Comparison of ENCODE assay signal across 11 cellular contexts in the genomic region with DNA sequence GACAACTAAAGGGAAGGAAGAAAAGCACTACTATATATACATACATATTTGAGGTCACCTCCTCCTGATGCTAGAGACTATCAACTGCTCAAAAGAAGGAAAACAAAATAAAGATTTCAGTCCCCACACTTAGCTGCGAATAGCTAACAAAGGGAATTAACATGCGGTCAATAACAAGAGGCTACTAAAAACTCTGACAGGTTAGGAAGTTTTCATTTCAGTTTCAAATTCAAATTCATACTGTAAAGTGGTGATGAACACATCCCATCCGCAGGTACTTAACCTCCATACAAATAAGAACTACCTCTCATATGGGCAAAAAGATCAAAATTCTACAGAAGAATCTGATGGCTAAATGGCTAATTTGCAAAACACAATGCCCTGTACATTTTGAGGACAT. TPM values are rescaled to one million over a fixed set of nuclear protein-coding genes. Genes with fewer than 3 reads are reported as not detected.
DNase-seq lines count a peak whose midpoint lies in the region; ATAC-seq and TF ChIP-seq lines count a peak whose summit lies in the region.
"Had no signal": no experiment of that assay in that cellular context is flagged by ENCODE, and none has a peak within 500 bp of the region (broad histone marks: within the 10 kb centered on the region; RNA-seq: fewer than 3 reads in every experiment).

No MANE protein-coding gene starts in this region.

- TF ChIP-seq POLR2A in suprapubic skin (IDR thresholded peaks at IDR 0.05): no peak

- peak overlapping the region; percentile 100 for H3K4me3 Mint-ChIP-seq in activated T-cell treated with anti-CD3 and anti-CD28 coated beads, Interleukin-2, amount 50 U/mL, for 4 hours
- H3K4me3 Mint-ChIP-seq in activated T-helper 2 cell treated with anti-CD3 and anti-CD28 coated beads, Interferon-gamma antibody, Interleukin-2, Interleukin-4, amounts not matched to agents 10 μg/mL and 5 μg/mL and 100 μg/mL, durations not matched to agents 14 hours and 24 hours and 36 hours (ENCODE audit: low read depth): peak overlapping the region; percentile 100

- peak overlapping the region; percentile 99 for H3K27ac Mint-ChIP-seq in activated T-helper 2 cell treated with anti-CD3 and anti-CD28 coated beads, Interferon-gamma antibody, Interleukin-2, Interleukin-4, amounts not matched to agents 10 μg/mL and 5 μg/mL and 100 μg/mL, durations not matched to agents 14 hours and 24 hours and 36 hours

- ATAC-seq in activated T-cell treated with anti-CD3 and anti-CD28 coated beads, Interleukin-2, amount 50 U/mL, for 4 hours: peak in 1 of 2 donors; percentile 6
- ATAC-seq in GM19452 (IDR thresholded peaks at IDR 0.05; ENCODE audit: unreplicated experiment) (no peak), HG03460 (IDR thresholded peaks at IDR 0.05; ENCODE audit: unreplicated experiment) (no peak)

- H3K36me3 ChIP-seq in iPS-18a (ENCODE audit: control insufficient read depth, low read depth, low read length) (peaks cover 15% of the 10 kb centered on the region), suprapubic skin (no peaks in the 10 kb centered on the region)

- H3K9me3 ChIP-seq in iPS-18a (ENCODE audit: control insufficient read depth, low read depth, low read length): no peaks in the 10 kb centered on the region
- H3K9me3 ChIP-seq in suprapubic skin: no peaks in the 10 kb centered on the region

- no peaks in the 10 kb centered on the region for H3K9me3 Mint-ChIP-seq in activated T-cell treated with anti-CD3 and anti-CD28 coated beads, Interleukin-2, amount 50 U/mL, for 4 hours
- H3K9me3 Mint-ChIP-seq in activated T-helper 2 cell treated with anti-CD3 and anti-CD28 coated beads, Interferon-gamma antibody, Interleukin-2, Interleukin-4, amounts not matched to agents 10 μg/mL and 5 μg/mL and 100 μg/mL, durations not matched to agents 14 hours and 24 hours and 36 hours: no peaks in the 10 kb centered on the region

- H3K9ac ChIP-seq in iPS-18a (ENCODE audit: low read length): peak overlapping the region; percentile 83

- H3K4me1 ChIP-seq in iPS-18a (ENCODE audit: control insufficient read depth, low read depth, low read length) (peaks cover 29% of the 10 kb centered on the region), suprapubic skin (peaks cover 53% of the 10 kb centered on the region)

- no peak for DNase-seq in activated T-cell treated with anti-CD3 and anti-CD28 coated beads, Interleukin-2, amount 50 U/mL, for 4 hours
- DNase-seq in activated T-cell treated with anti-CD3 and anti-CD28 coated beads for 4 hours: no peak
- DNase-seq in activated T-helper 2 cell treated with anti-CD3 and anti-CD28 coated beads, Interferon-gamma antibody, Interleukin-2, Interleukin-4, amounts not matched to agents 10 μg/mL and 5 μg/mL and 100 μg/mL, durations not matched to agents 14 hours and 24 hours and 36 hours (ENCODE audit: low spot score): no peak
- no peak for DNase-seq in suprapubic skin (ENCODE audit: low spot score in 2 of 2)
- no peak for DNase-seq in hippocampal formation (lab: John Stamatoyannopoulos, UW)
- DNase-seq: activated effector memory CD4-positive, alpha-beta T cell treated with Interleukin-2 at 50 U/mL for 16 hours; NCI-H524 treated with DMSO at 0.1 percent for 48 hours had no signal

- TF ChIP-seq EP300 in suprapubic skin (IDR thresholded peaks at IDR 0.05): no peak

- H3K27me3 Mint-ChIP-seq in activated T-cell treated with anti-CD3 and anti-CD28 coated beads, Interleukin-2, amount 50 U/mL, for 4 hours (ENCODE audit: low read depth): no peaks in the 10 kb centered on the region
- H3K27me3 Mint-ChIP-seq in activated T-helper 2 cell treated with anti-CD3 and anti-CD28 coated beads, Interferon-gamma antibody, Interleukin-2, Interleukin-4, amounts not matched to agents 10 μg/mL and 5 μg/mL and 100 μg/mL, durations not matched to agents 14 hours and 24 hours and 36 hours (ENCODE audit: low read depth): no peaks in the 10 kb centered on the region

- intact Hi-C loops in activated T-helper 2 cell treated with anti-CD3 and anti-CD28 coated beads, Interferon-gamma antibody, Interleukin-2, Interleukin-4, amounts not matched to agents 10 μg/mL and 5 μg/mL and 100 μg/mL, durations not matched to agents 14 hours and 24 hours and 36 hours (cut with micrococcal nuclease): loop anchor here (5.0 kb wide), 1 partner anchor 42 kb away; no protein-coding TSS in a partner anchor

- peaks cover 8% of the 10 kb centered on the region for H3K36me3 Mint-ChIP-seq in activated T-cell treated with anti-CD3 and anti-CD28 coated beads, Interleukin-2, amount 50 U/mL, for 4 hours (ENCODE audit: insufficient read depth)
- H3K36me3 Mint-ChIP-seq in activated T-helper 2 cell treated with anti-CD3 and anti-CD28 coated beads, Interferon-gamma antibody, Interleukin-2, Interleukin-4, amounts not matched to agents 10 μg/mL and 5 μg/mL and 100 μg/mL, durations not matched to agents 14 hours and 24 hours and 36 hours (ENCODE audit: low read depth): peaks cover 61% of the 10 kb centered on the region

- WGBS in suprapubic skin: 32% methylated on average over 3 of the region's 3 CpGs

- H3K27ac ChIP-seq in iPS-18a (ENCODE audit: low read length) (no peak overlapping the region), suprapubic skin (peak overlapping the region; percentile 49)
- H3K27ac ChIP-seq: C4-2B had no signal

- H3K27me3 ChIP-seq in iPS-18a (ENCODE audit: control insufficient read depth, insufficient read depth, low read length): no peaks in the 10 kb centered on the region
- no peaks in the 10 kb centered on the region for H3K27me3 ChIP-seq in suprapubic skin

- H3K4me3 ChIP-seq in iPS-18a (ENCODE audit: low read length) (peak overlapping the region; percentile 85), suprapubic skin (peak overlapping the region; percentile 94)

- H3K4me1 Mint-ChIP-seq in activated T-cell treated with anti-CD3 and anti-CD28 coated beads, Interleukin-2, amount 50 U/mL, for 4 hours (ENCODE audit: low read depth): peaks cover 41% of the 10 kb centered on the region
- peaks cover 34% of the 10 kb centered on the region for H3K4me1 Mint-ChIP-seq in activated T-helper 2 cell treated with anti-CD3 and anti-CD28 coated beads, Interferon-gamma antibody, Interleukin-2, Interleukin-4, amounts not matched to agents 10 μg/mL and 5 μg/mL and 100 μg/mL, durations not matched to agents 14 hours and 24 hours and 36 hours (ENCODE audit: low read depth)

- TF ChIP-seq CTCF in suprapubic skin (IDR thresholded peaks at IDR 0.05): no peak

RNA-seq across cellular contexts. Expression of gene NAP1L4, which starts 2.6 kb away (rescaled TPM):
- 100 to 1,000 TPM; 194 to 201 (median 199) TPM for total RNA-seq in activated T-cell treated with anti-CD3 and anti-CD28 coated beads, Interleukin-2, amount 50 U/mL, for 4 hours
- total RNA-seq in activated T-helper 2 cell treated with anti-CD3 and anti-CD28 coated beads, Interferon-gamma antibody, Interleukin-2, Interleukin-4, amounts not matched to agents 10 μg/mL and 5 μg/mL and 100 μg/mL, durations not matched to agents 14 hours and 24 hours and 36 hours: 267 and 286 TPM in 2 replicates
- total RNA-seq in suprapubic skin: 100 to 1,000 TPM in 2 of 4 donors, 10 to 100 TPM in 2; 70.7 to 150 (median 97.5) TPM
